26 cellular contexts compared by ENCODE assay signal in the genomic region with DNA sequence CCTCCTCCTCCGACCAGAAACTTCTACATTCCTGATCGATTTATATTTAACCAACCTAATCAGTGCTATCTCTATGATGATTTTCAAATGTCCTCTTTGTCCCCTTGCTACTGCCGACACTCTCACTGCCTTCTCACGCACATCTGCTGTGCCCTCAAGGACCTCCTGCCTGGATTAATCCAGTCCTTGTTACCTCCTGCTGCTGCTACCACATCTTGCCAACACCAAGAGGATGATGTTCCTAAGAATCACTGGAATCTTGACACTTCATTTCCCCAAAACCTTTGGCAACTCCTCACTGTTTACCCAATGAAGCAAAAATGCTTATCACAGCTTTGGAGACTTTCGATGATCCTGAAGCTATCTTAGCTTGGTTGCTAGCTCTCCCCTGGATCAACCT.
"Had no signal": no experiment of that assay in that cellular context is flagged by ENCODE, and none has a peak within 500 bp of the region (broad histone marks: within the 10 kb centered on the region; RNA-seq: fewer than 3 reads in every experiment).

No MANE protein-coding gene starts in this region.

- H3K27ac ChIP-seq: dorsolateral prefrontal cortex, epithelial cell of prostate, esophagus muscularis mucosa, gastroesophageal sphincter, left ventricle myocardium inferior, lower lobe of right lung, neutrophil, spleen, testis, tibial nerve, upper lobe of right lung, vagina had no signal

- H3K9me3 ChIP-seq: esophagus muscularis mucosa, gastroesophageal sphincter, left ventricle myocardium inferior, lower lobe of right lung, neutrophil, testis, upper lobe of right lung, vagina had no signal

- H3K9me3 Mint-ChIP-seq: natural killer cell treated with Interleukin-12 subunit alpha and Interleukin-12 subunit beta and Interleukin-15 and Interleukin-18, amount 100 ng/mL, for 72 hours; stimulated activated naive CD8-positive, alpha-beta T cell treated with anti-CD3 and anti-CD28 coated beads, Interleukin-15, Interleukin-2, amounts not matched to agents 100 ng/mL and 50 ng/mL, for 24 hours had no signal

- H3K4me3 Mint-ChIP-seq: immature natural killer cell; memory B cell; natural killer cell treated with Interleukin-12 subunit alpha and Interleukin-12 subunit beta and Interleukin-15 and Interleukin-18, amount 100 ng/mL, for 72 hours; stimulated activated memory B cell treated with anti-CD40 and anti-IgM and Interleukin-4, amounts not matched to agents 10 μg/mL and 1 μg/mL and 100 μg/mL, for 72 hours; stimulated activated naive CD8-positive, alpha-beta T cell treated with anti-CD3 and anti-CD28 coated beads, Interleukin-15, Interleukin-2, amounts not matched to agents 100 ng/mL and 50 ng/mL, for 24 hours had no signal

- H3K27ac Mint-ChIP-seq: immature natural killer cell; memory B cell; natural killer cell treated with Interleukin-12 subunit alpha and Interleukin-12 subunit beta and Interleukin-15 and Interleukin-18, amount 100 ng/mL, for 72 hours; stimulated activated memory B cell treated with anti-CD40 and anti-IgM and Interleukin-4, amounts not matched to agents 10 μg/mL and 1 μg/mL and 100 μg/mL, for 72 hours; stimulated activated naive CD8-positive, alpha-beta T cell treated with anti-CD3 and anti-CD28 coated beads, Interleukin-15, Interleukin-2, amounts not matched to agents 100 ng/mL and 50 ng/mL, for 24 hours had no signal

- H3K27me3 ChIP-seq: dorsolateral prefrontal cortex, esophagus muscularis mucosa, gastroesophageal sphincter, neutrophil, spleen, testis, tibial nerve, upper lobe of right lung, vagina had no signal

- H3K4me3 ChIP-seq: dorsolateral prefrontal cortex, esophagus muscularis mucosa, gastroesophageal sphincter, left ventricle myocardium inferior, lower lobe of right lung, spleen, testis, tibial nerve, upper lobe of right lung, vagina had no signal

- H3K36me3 ChIP-seq: gastroesophageal sphincter, lower lobe of right lung, neutrophil, upper lobe of right lung, vagina had no signal

- ATAC-seq: gastroesophageal sphincter; left cardiac atrium; lower lobe of right lung; natural killer cell treated with Interleukin-12 subunit alpha and Interleukin-12 subunit beta and Interleukin-15 and Interleukin-18, amount 100 ng/mL, for 72 hours; stimulated activated memory B cell treated with anti-CD40 and anti-IgM and Interleukin-4, amounts not matched to agents 10 μg/mL and 1 μg/mL and 100 μg/mL, for 72 hours; upper lobe of right lung had no signal

- DNase-seq: cortex of kidney; dorsolateral prefrontal cortex; effector CD8-positive, alpha-beta T cell; glutamatergic neuron; immature natural killer cell; left cardiac atrium; left ventricle myocardium inferior; lower lobe of right lung; midbrain; posterior cingulate gyrus; spleen; stimulated activated CD4-positive, alpha-beta T cell treated with anti-CD3 and anti-CD28 coated beads, Interleukin-15, amount 100 ng/mL, for 24 hours; stimulated activated CD4-positive, alpha-beta T cell treated with anti-CD3 and anti-CD28 coated beads, Interleukin-1b, Interleukin-23, amount 100 ng/mL, for 48 hours; stimulated activated CD4-positive, alpha-beta T cell treated with anti-CD3 and anti-CD28 coated beads, Interleukin-4, amount 100 ng/mL, for 24 hours; testis; upper lobe of right lung had no signal

- H3K4me1 ChIP-seq: esophagus muscularis mucosa, gastroesophageal sphincter, left ventricle myocardium inferior, lower lobe of right lung, spleen, tibial nerve, upper lobe of right lung, vagina had no signal

- H3K27me3 Mint-ChIP-seq: memory B cell; stimulated activated memory B cell treated with anti-CD40 and anti-IgM and Interleukin-4, amounts not matched to agents 10 μg/mL and 1 μg/mL and 100 μg/mL, for 72 hours; stimulated activated naive CD8-positive, alpha-beta T cell treated with anti-CD3 and anti-CD28 coated beads, Interleukin-15, Interleukin-2, amounts not matched to agents 100 ng/mL and 50 ng/mL, for 24 hours had no signal

- H3K36me3 Mint-ChIP-seq: immature natural killer cell; memory B cell; natural killer cell treated with Interleukin-12 subunit alpha and Interleukin-12 subunit beta and Interleukin-15 and Interleukin-18, amount 100 ng/mL, for 72 hours; stimulated activated memory B cell treated with anti-CD40 and anti-IgM and Interleukin-4, amounts not matched to agents 10 μg/mL and 1 μg/mL and 100 μg/mL, for 72 hours had no signal

- H3K4me1 Mint-ChIP-seq: immature natural killer cell had no signal
